18 cellular contexts compared by ENCODE assay signal in the genomic region with DNA sequence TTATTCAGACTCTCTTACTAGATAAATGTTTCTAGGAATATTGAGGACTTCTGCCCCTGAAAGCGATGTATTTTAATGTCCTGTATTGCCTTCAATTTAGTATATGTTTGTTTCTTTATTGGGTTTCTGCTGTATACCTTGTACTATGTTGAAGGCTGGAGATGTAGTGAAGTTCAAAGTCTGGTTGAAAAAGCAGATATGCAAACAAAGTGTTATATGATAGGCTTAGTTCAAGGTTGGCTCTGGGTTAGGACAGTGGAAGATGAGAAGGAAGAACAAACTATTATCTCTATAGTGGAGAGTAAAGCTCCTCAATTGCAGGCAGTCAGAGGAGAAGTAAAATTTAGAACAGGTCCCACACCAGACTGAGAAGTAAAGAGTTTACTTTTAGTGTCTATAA. TPM values are rescaled to one million over a fixed set of nuclear protein-coding genes. Genes with fewer than 3 reads are reported as not detected.
A peak's percentile ranks its signal among the peaks of the same experiment; 100 is the strongest.
DNase-seq lines count a peak whose midpoint lies in the region; ATAC-seq and TF ChIP-seq lines count a peak whose summit lies in the region.
"Had no signal": no experiment of that assay in that cellular context is flagged by ENCODE, and none has a peak within 500 bp of the region (broad histone marks: within the 10 kb centered on the region; RNA-seq: fewer than 3 reads in every experiment).

No MANE protein-coding gene starts in this region.

- DNase-seq in DMS53 (lab: John Stamatoyannopoulos, UW) (peak; percentile 20), DMS53 treated with DMSO at 0.1 percent for 48 hours (lab: John Stamatoyannopoulos, UW; ENCODE audit: unreplicated experiment) (no peak), NCI-H526 treated with DMSO at 0.1 percent for 48 hours (lab: John Stamatoyannopoulos, UW) (peak; percentile 46), left lobe of liver (ENCODE audit: low spot score) (no peak), neuronal stem cell (ENCODE audit: low spot score) (no peak), NCI-H2196 (lab: John Stamatoyannopoulos, UW; ENCODE audit: unreplicated experiment) (no peak), osteoblast (ENCODE audit: insufficient read length, low spot score, missing footprints) (no peak)
- DNase-seq: AML-193; Caco-2; CD4-positive, alpha-beta T cell; DMS79 treated with DMSO at 0.1 percent for 48 hours; GF-D8; HCEC 1CT had no signal

- no peaks in the 10 kb centered on the region for H3K27me3 ChIP-seq in neuronal stem cell (ENCODE audit: control insufficient read depth in 3 of 3, insufficient read depth in 3 of 3, low read depth in 1 of 3, low read length in 3 of 3)
- H3K27me3 ChIP-seq in osteoblast (ENCODE audit: insufficient read depth, low read length) = peaks cover 9% of the 10 kb centered on the region

- no peak overlapping the region for H3K27ac ChIP-seq in neuronal stem cell (replicated peaks; ENCODE audit: low read length)
- H3K27ac ChIP-seq in osteoblast (ENCODE audit: low read depth, low read length) = no peak overlapping the region
- H3K27ac ChIP-seq: 22Rv1, A549, C4-2B, HL-60 had no signal

- H3K36me3 ChIP-seq in neuronal stem cell (replicated peaks in 1 of 2; ENCODE audit: control insufficient read depth in 2 of 2, insufficient read depth in 2 of 2, low read length in 2 of 2) (no peaks in the 10 kb centered on the region), osteoblast (ENCODE audit: insufficient read depth, low read length) (no peaks in the 10 kb centered on the region)

- ATAC-seq in left lobe of liver (peak; percentile 68), GM18858 (IDR thresholded peaks at IDR 0.05; ENCODE audit: unreplicated experiment) (no peak)
- ATAC-seq: A549 had no signal

- H3K79me2 ChIP-seq in osteoblast (ENCODE audit: insufficient read depth, low read length) = no peaks in the 10 kb centered on the region

- H3K9me3 ChIP-seq in neuronal stem cell (replicated peaks in 1 of 2; ENCODE audit: control insufficient read depth in 2 of 2, insufficient read depth in 1 of 2, low read depth in 1 of 2, low read length in 2 of 2) (peaks cover 0 to 2% of the 10 kb centered on the region in 2 donors), osteoblast (ENCODE audit: low read depth, low read length) (no peaks in the 10 kb centered on the region)
- H3K9me3 ChIP-seq: A549, Caco-2 had no signal

- no peak overlapping the region for H3K4me2 ChIP-seq in neuronal stem cell (ENCODE audit: insufficient read depth, low read length, poor library complexity, severe bottlenecking)
- no peak overlapping the region for H3K4me2 ChIP-seq in osteoblast (ENCODE audit: insufficient read depth, low read length)
- H3K4me2 ChIP-seq: A549 had no signal

- H3K23ac ChIP-seq in neuronal stem cell (ENCODE audit: low read depth, low read length, poor library complexity) = no peak overlapping the region

- H3K18ac ChIP-seq in neuronal stem cell (ENCODE audit: low read length) = no peak overlapping the region

- H2BK12ac ChIP-seq in neuronal stem cell (ENCODE audit: low read length) = no peak overlapping the region

- H4K8ac ChIP-seq in neuronal stem cell (ENCODE audit: low read depth, low read length) = no peak overlapping the region

- H3K4me1 ChIP-seq in neuronal stem cell (ENCODE audit: control insufficient read depth in 2 of 2, insufficient read depth in 1 of 2, low read depth in 1 of 2, low read length in 2 of 2) (no peaks in the 10 kb centered on the region), osteoblast (ENCODE audit: insufficient read depth, low read length) (no peaks in the 10 kb centered on the region)
- H3K4me1 ChIP-seq: A549, Caco-2 had no signal

- H3K4ac ChIP-seq in neuronal stem cell (ENCODE audit: low read length) = no peak overlapping the region

- TF ChIP-seq CTCF in osteoblast (IDR thresholded peaks at IDR 0.05; ENCODE audit: extremely low read depth, low read depth, low read length) = no peak

- no peak overlapping the region for H2BK120ac ChIP-seq in neuronal stem cell (ENCODE audit: low read depth, low read length)

- no peaks in the 10 kb centered on the region for H4K20me1 ChIP-seq in osteoblast (ENCODE audit: insufficient read depth, low read length)

- no peak overlapping the region for H2BK15ac ChIP-seq in neuronal stem cell (ENCODE audit: low read length)

- no peak overlapping the region for H3K4me3 ChIP-seq in neuronal stem cell (ENCODE audit: low read length in 2 of 2)
- H3K4me3 ChIP-seq in osteoblast (ENCODE audit: insufficient read depth, low read length) = no peak overlapping the region
- H3K4me3 ChIP-seq: A549 had no signal

- H3K9ac ChIP-seq in neuronal stem cell (ENCODE audit: low read depth, low read length, poor library complexity) = no peak overlapping the region

- no peak overlapping the region for H2BK5ac ChIP-seq in neuronal stem cell (ENCODE audit: low read length)

- no peak overlapping the region for H4K91ac ChIP-seq in neuronal stem cell (ENCODE audit: low read depth, low read length, poor library complexity)

- H2AFZ ChIP-seq in neuronal stem cell (ENCODE audit: low read length) = peak overlapping the region; percentile 34
- H2AFZ ChIP-seq in osteoblast (ENCODE audit: low read length) = no peak overlapping the region

- no peak overlapping the region for H2AK5ac ChIP-seq in neuronal stem cell (ENCODE audit: low read depth, low read length)

- no peak overlapping the region for H3K14ac ChIP-seq in neuronal stem cell (ENCODE audit: low read length)

- H3K79me1 ChIP-seq in neuronal stem cell (ENCODE audit: low read depth, low read length) = no peaks in the 10 kb centered on the region

- WGBS in neuronal stem cell (ENCODE audit: extremely low coverage in 2 of 2, insufficient read length in 2 of 2, insufficient replicate concordance in 1 of 2), 2 donors = no CpG with 5 or more reads among the region's 1 CpG

RNA-seq across cellular contexts. Expression of a gene that starts 36.3 kb away (rescaled TPM):
- 84.4 TPM for total RNA-seq in left lobe of liver
- polyA plus RNA-seq in neuronal stem cell (2013, experiment 1 of 2) = 0.47 TPM
- 0.40 TPM for polyA plus RNA-seq in neuronal stem cell (2013, experiment 2 of 2)
- under 0.01 and 0.36 TPM in 2 replicates for total RNA-seq in osteoblast

Comparison
In these comparisons a context has a peak if more than half of its experiments do, and no peak if none do; other contexts are left out.
1. DNase-seq: peak in DMS53 (single experiment) and NCI-H526 treated with DMSO at 0.1 percent for 48 hours (single experiment); none in DMS53 treated with DMSO at 0.1 percent for 48 hours (single experiment), left lobe of liver (single experiment), neuronal stem cell (single experiment), NCI-H2196 (single experiment) and osteoblast (single experiment).
2. RNA of a gene that starts 36.3 kb away (total RNA-seq): 84.4 TPM in left lobe of liver (single experiment); under 0.01 to 0.36 TPM in osteoblast; every median in the first group is over 10 times any median in the second.